In the genomic region with DNA sequence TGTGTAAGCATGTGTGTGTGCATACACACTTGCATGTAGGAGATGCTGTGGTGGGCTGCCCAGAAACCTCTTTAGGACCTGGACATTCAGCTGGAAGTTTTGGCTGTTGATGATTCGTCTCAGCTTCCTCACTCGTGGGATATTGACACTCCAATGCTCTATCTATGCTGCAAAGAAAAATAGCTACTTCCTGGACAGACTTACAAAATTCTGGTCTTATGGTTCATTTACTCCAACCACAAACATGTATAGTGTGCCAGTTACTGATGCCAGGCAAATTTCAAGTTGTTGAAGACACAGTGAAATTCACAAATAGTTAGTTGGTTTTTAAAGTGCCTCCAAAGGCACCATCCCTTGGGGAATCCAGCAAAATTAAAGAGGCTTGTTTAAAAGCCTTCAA, we compare ENCODE assay signal across 22 cellular contexts.
"Had no signal": no experiment of that assay in that cellular context is flagged by ENCODE, and none has a peak within 500 bp of the region (broad histone marks: within the 10 kb centered on the region; RNA-seq: fewer than 3 reads in every experiment).

No MANE protein-coding gene starts in this region.

- FAIRE-seq: endothelial cell of umbilical vein, TTC549 had no signal

- DNase-seq: activated CD4-positive, alpha-beta T cell treated with anti-CD3 and anti-CD28 coated beads for 4 hours; activated CD4-positive, alpha-beta T cell treated with anti-CD3 and anti-CD28 coated beads, Interleukin-2, amount 50 U/mL, for 4 hours; activated CD8-positive, alpha-beta memory T cell treated with anti-CD3 and anti-CD28 coated beads, Interleukin-2, amount 50 U/mL, for 48 hours; activated gamma-delta T cell; activated naive CD4-positive, alpha-beta T cell treated with anti-CD3 and anti-CD28 coated beads, Interleukin-2, amount 10 ng/mL, durations not matched to agents 7 days and 5 days; activated naive CD8-positive, alpha-beta T cell treated with anti-CD3 and anti-CD28 coated beads, Interleukin-2, amount 10 ng/mL, durations not matched to agents 7 days and 5 days; activated T-cell treated with anti-CD3 and anti-CD28 coated beads, Interleukin-2, amount 50 U/mL, for 24 hours; amygdala; central memory CD4-positive, alpha-beta T cell; foreskin fibroblast; heart right ventricle; left cardiac atrium; left ventricle myocardium superior; mucosa of descending colon; right lobe of liver; stimulated activated CD4-positive, alpha-beta T cell treated with anti-CD3 and anti-CD28 coated beads, Interleukin-12 subunit alpha, Interleukin-12 subunit beta, amount 100 ng/mL, for 4 hours; stimulated activated CD4-positive, alpha-beta T cell treated with anti-CD3 and anti-CD28 coated beads, Interleukin-4, amount 100 ng/mL, for 1 hour; stimulated activated naive CD8-positive, alpha-beta T cell treated with anti-CD3 and anti-CD28 coated beads, Interleukin-15, Interleukin-2, amounts not matched to agents 100 U/mL and 50 U/mL, for 24 hours; trophoblast cell had no signal

- ATAC-seq: heart right ventricle; left cardiac atrium; left ventricle myocardium superior; mucosa of descending colon; natural killer cell treated with Interleukin-12 subunit alpha and Interleukin-12 subunit beta and Interleukin-15 and Interleukin-18, amount 100 ng/mL, for 72 hours; right lobe of liver; stimulated activated naive CD8-positive, alpha-beta T cell treated with anti-CD3 and anti-CD28 coated beads, Interleukin-15, Interleukin-2, amounts not matched to agents 100 U/mL and 50 U/mL, for 24 hours had no signal
